ENCODE assay signal across 9 cellular contexts in genomic region chr17:17739388-17740066, GRCh38. TPM values are rescaled to one million over a fixed set of nuclear protein-coding genes. Genes with fewer than 3 reads are reported as not detected.
DNase-seq lines count a peak whose midpoint lies in the region; ATAC-seq, FAIRE-seq and TF ChIP-seq lines count a peak whose summit lies in the region.
"Had no signal": no experiment of that assay in that cellular context is flagged by ENCODE, and none has a peak within 500 bp of the region (broad histone marks: within the 10 kb centered on the region; RNA-seq: fewer than 3 reads in every experiment).

No MANE protein-coding gene starts in this region.

- H3K27me3 Mint-ChIP-seq in activated naive CD4-positive, alpha-beta T cell treated with anti-CD3 and anti-CD28 coated beads, Interleukin-2, amount 50 U/mL, for 24 hours, result no peaks in the 10 kb centered on the region

- no peak overlapping the region for H3K4me2 ChIP-seq in endothelial cell of umbilical vein (ENCODE audit: insufficient read depth, low read length)

- H3K9me3 ChIP-seq in endothelial cell of umbilical vein (replicated peaks; ENCODE audit: control insufficient read depth, insufficient read depth, low read length) (no peaks in the 10 kb centered on the region), mucosa of rectum (ENCODE audit: control insufficient read depth in 2 of 2, low read length in 2 of 2) (no peaks in the 10 kb centered on the region), vagina (no peaks in the 10 kb centered on the region)

- intact Hi-C loops in endothelial cell of umbilical vein (cut with micrococcal nuclease) (no loop called here), vagina (cut with DNase I) (no loop called here)

- no TSS peak for BruUV-seq in endothelial cell of umbilical vein (replicated peaks; lab: Mats Ljungman, UMichigan)

- no peak overlapping the region for H3K27ac ChIP-seq in endothelial cell of umbilical vein (ENCODE audit: insufficient read depth, low read depth, low read length)
- peak overlapping the region; percentile 84 to 89 for H3K27ac ChIP-seq in mucosa of rectum (ENCODE audit: low read depth in 2 of 2, low read length in 2 of 2)
- peak overlapping the region; percentile 95 for H3K27ac ChIP-seq in vagina

- H2AFZ ChIP-seq in endothelial cell of umbilical vein (ENCODE audit: low read depth, low read length), result no peak overlapping the region

- TF ChIP-seq POLR2A in endothelial cell of umbilical vein (IDR thresholded peaks at IDR 0.05; ENCODE audit: low read depth, low read length) (no peak), vagina (IDR thresholded peaks at IDR 0.05) (no peak), GM12892 (IDR thresholded peaks at IDR 0.05; ENCODE audit: low read depth, low read length) (no peak)

- CTCF ChIA-PET in endothelial cell of umbilical vein (lab: Charles Lee), result interaction anchor here (0.6 to 1.5 kb wide), 8 partner anchors 9 to 57 kb away, joined by 3 to 7 read pairs (median 4); no protein-coding TSS in a partner anchor

- no peaks in the 10 kb centered on the region for H3K9me1 ChIP-seq in endothelial cell of umbilical vein (replicated peaks; ENCODE audit: control insufficient read depth, extremely low read depth, insufficient read depth, low read length)

- POLR2A ChIA-PET in endothelial cell of umbilical vein (lab: Charles Lee), result interaction anchor here (0.6 kb wide), 1 partner anchor 52 kb away, joined by 4 read pairs; no protein-coding TSS in a partner anchor

- peaks cover 32% of the 10 kb centered on the region for H3K4me1 ChIP-seq in endothelial cell of umbilical vein (ENCODE audit: control insufficient read depth, extremely low read depth, insufficient read depth, low read length)
- peaks cover 29 to 32% of the 10 kb centered on the region in 2 donors for H3K4me1 ChIP-seq in mucosa of rectum (ENCODE audit: control insufficient read depth in 2 of 2, insufficient read depth in 2 of 2, low read length in 2 of 2)
- peaks cover 63% of the 10 kb centered on the region for H3K4me1 ChIP-seq in vagina

- H3K36me3 Mint-ChIP-seq in activated naive CD4-positive, alpha-beta T cell treated with anti-CD3 and anti-CD28 coated beads, Interleukin-2, amount 50 U/mL, for 24 hours, result no peaks in the 10 kb centered on the region
- H3K36me3 Mint-ChIP-seq in activated naive CD4-positive, alpha-beta T cell treated with anti-CD3 and anti-CD28 coated beads, Interleukin-2, amount 50 U/mL, for 72 hours, result no peaks in the 10 kb centered on the region

- H4K20me1 ChIP-seq in endothelial cell of umbilical vein (replicated peaks; ENCODE audit: control insufficient read depth, extremely low read depth, insufficient read depth, low read length), result no peaks in the 10 kb centered on the region

- no peak for ATAC-seq in activated naive CD4-positive, alpha-beta T cell treated with anti-CD3 and anti-CD28 coated beads, Interleukin-2, amount 50 U/mL, for 72 hours

- H3K9me3 Mint-ChIP-seq in activated naive CD4-positive, alpha-beta T cell treated with anti-CD3 and anti-CD28 coated beads, Interleukin-2, amount 50 U/mL, for 24 hours, result no peaks in the 10 kb centered on the region
- no peaks in the 10 kb centered on the region for H3K9me3 Mint-ChIP-seq in activated naive CD4-positive, alpha-beta T cell treated with anti-CD3 and anti-CD28 coated beads, Interleukin-2, amount 50 U/mL, for 72 hours

- no peak overlapping the region for H3K4me3 Mint-ChIP-seq in activated naive CD4-positive, alpha-beta T cell treated with anti-CD3 and anti-CD28 coated beads, Interleukin-2, amount 50 U/mL, for 24 hours

- TF ChIP-seq CTCF in endothelial cell of umbilical vein (IDR thresholded peaks at IDR 0.05; ENCODE audit: extremely low read depth in 1 of 2, insufficient read depth in 1 of 2, low read depth in 1 of 2, low read length in 2 of 2) (no peak), vagina (IDR thresholded peaks at IDR 0.05) (no peak)

- peaks cover 37% of the 10 kb centered on the region for H3K4me1 Mint-ChIP-seq in activated naive CD4-positive, alpha-beta T cell treated with anti-CD3 and anti-CD28 coated beads, Interleukin-2, amount 50 U/mL, for 24 hours

- peaks cover 45% of the 10 kb centered on the region for H3K79me2 ChIP-seq in endothelial cell of umbilical vein (ENCODE audit: control insufficient read depth, insufficient read depth, low read length)

- H3K27me3 ChIP-seq in endothelial cell of umbilical vein (ENCODE audit: control insufficient read depth in 2 of 2, insufficient read depth in 2 of 2, low read length in 2 of 2) (no peaks in the 10 kb centered on the region), mucosa of rectum (ENCODE audit: control insufficient read depth in 2 of 2, insufficient read depth in 2 of 2, low read length in 2 of 2) (no peaks in the 10 kb centered on the region), vagina (no peaks in the 10 kb centered on the region)

- dilution Hi-C loops in endothelial cell of umbilical vein (cut with MboI; ENCODE audit: extremely low pct_ligation_motif_present, low sequenced_read_pairs), result no loop called here

- H3K4me3 ChIP-seq in endothelial cell of umbilical vein (replicated peaks in 1 of 3; ENCODE audit: insufficient read depth in 1 of 3, low read depth in 1 of 3, low read length in 3 of 3), result no peak overlapping the region
- peak overlapping the region in 1 of 2 donors; percentile 30 for H3K4me3 ChIP-seq in mucosa of rectum (ENCODE audit: low read length in 2 of 2)
- H3K4me3 ChIP-seq in vagina, result peak overlapping the region in 1 of 2 donors; percentile 22

- H3K27ac Mint-ChIP-seq in activated naive CD4-positive, alpha-beta T cell treated with anti-CD3 and anti-CD28 coated beads, Interleukin-2, amount 50 U/mL, for 24 hours, result peak overlapping the region; percentile 79
- no peak overlapping the region for H3K27ac Mint-ChIP-seq in activated naive CD4-positive, alpha-beta T cell treated with anti-CD3 and anti-CD28 coated beads, Interleukin-2, amount 50 U/mL, for 72 hours

- no peaks in the 10 kb centered on the region for H3K36me3 ChIP-seq in endothelial cell of umbilical vein (ENCODE audit: control insufficient read depth in 2 of 2, extremely low read depth in 1 of 2, insufficient read depth in 2 of 2, low read length in 2 of 2)
- H3K36me3 ChIP-seq in mucosa of rectum (ENCODE audit: control insufficient read depth in 2 of 2, insufficient read depth in 2 of 2, low read length in 2 of 2), result no peaks in the 10 kb centered on the region
- H3K36me3 ChIP-seq in vagina, result no peaks in the 10 kb centered on the region

- DNase-seq in activated naive CD4-positive, alpha-beta T cell treated with anti-CD3 and anti-CD28 coated beads, Interleukin-2, amount 50 U/mL, for 72 hours (ENCODE audit: low spot score in 2 of 2), result no peak
- DNase-seq in endothelial cell of umbilical vein (ENCODE audit: low read depth, low spot score) (peak; percentile 40), vagina (ENCODE audit: extremely low spot score in 2 of 2) (no peak), NCI-H510A (lab: John Stamatoyannopoulos, UW) (no peak), GM12892 (ENCODE audit: insufficient read length) (no peak), cerebellar nuclear complex (lab: John Stamatoyannopoulos, UW) (no peak)
- DNase-seq: COR-L47 had no signal

- H3K9ac ChIP-seq in endothelial cell of umbilical vein (replicated peaks; ENCODE audit: extremely low read depth, insufficient read depth, low read length), result no peak overlapping the region
- H3K9ac ChIP-seq in mucosa of rectum (ENCODE audit: low read depth in 1 of 2, low read length in 2 of 2), result peak overlapping the region in 1 of 2 donors; percentile 55

- FAIRE-seq in endothelial cell of umbilical vein (lab: Jason Lieb, UNC) (peak; percentile 55), GM12892 (lab: Jason Lieb, UNC) (no peak)

TF ChIP-seq in endothelial cell of umbilical vein, 7 proteins besides CTCF, POLR2A, EP300 and RAD21:
- peak; percentile 70 for TF ChIP-seq FOS (IDR thresholded peaks at IDR 0.05; ENCODE audit: borderline replicate concordance, insufficient read depth, low read length)
- no peak for TF ChIP-seq GATA2 (IDR thresholded peaks at IDR 0.05; ENCODE audit: insufficient read depth, insufficient read length, low read depth, low read length)
- TF ChIP-seq MYC (IDR thresholded peaks at IDR 0.05; ENCODE audit: low read depth, low read length), result no peak
- TF ChIP-seq EZH2 (IDR thresholded peaks at IDR 0.05; ENCODE audit: borderline replicate concordance, low read depth, low read length, severe bottlenecking), result no peak
- TF ChIP-seq JUN (IDR thresholded peaks at IDR 0.05; ENCODE audit: borderline replicate concordance, insufficient read depth, insufficient read length, low read depth), result no peak

RNA-seq across cellular contexts. Expression of gene RAI1, which starts 58.3 kb away (rescaled TPM):
- total RNA-seq in activated naive CD4-positive, alpha-beta T cell treated with anti-CD3 and anti-CD28 coated beads, Interleukin-2, amount 50 U/mL, for 72 hours, result 10 to 100 TPM; 14.9 to 21.6 TPM
- 43.3 and 47.3 TPM in 2 replicates for total RNA-seq in endothelial cell of umbilical vein
- polyA plus RNA-seq in endothelial cell of umbilical vein, result 7.4 and 7.8 TPM in 2 replicates
- polyA plus RNA-seq in endothelial cell of umbilical vein (2011; cell fraction: cytosol; rRNA removed), result 5.2 and 6.3 TPM in 2 replicates
- 17.5 and 19.2 TPM in 2 replicates for polyA plus RNA-seq in endothelial cell of umbilical vein (2011; cell fraction: nucleus; rRNA removed)
- 14.2 and 19.1 TPM in 2 replicates for polyA plus RNA-seq in endothelial cell of umbilical vein (2012)
- 8.2 and 14.0 TPM in 2 replicates for polyA minus RNA-seq in endothelial cell of umbilical vein
- 9.0 TPM for polyA minus RNA-seq in endothelial cell of umbilical vein (2011; cell fraction: cytosol; rRNA and poly(A)+ RNA removed)
- polyA minus RNA-seq in endothelial cell of umbilical vein (2011; cell fraction: nucleus; rRNA and poly(A)+ RNA removed), result 17.7 and 21.7 TPM in 2 replicates
- 29.2 TPM for total RNA-seq in vagina
- polyA plus RNA-seq in GM12892 (2012; ENCODE audit: missing spikeins), result 5.7 TPM
